16 cellular contexts compared by ENCODE assay signal in the genomic region with DNA sequence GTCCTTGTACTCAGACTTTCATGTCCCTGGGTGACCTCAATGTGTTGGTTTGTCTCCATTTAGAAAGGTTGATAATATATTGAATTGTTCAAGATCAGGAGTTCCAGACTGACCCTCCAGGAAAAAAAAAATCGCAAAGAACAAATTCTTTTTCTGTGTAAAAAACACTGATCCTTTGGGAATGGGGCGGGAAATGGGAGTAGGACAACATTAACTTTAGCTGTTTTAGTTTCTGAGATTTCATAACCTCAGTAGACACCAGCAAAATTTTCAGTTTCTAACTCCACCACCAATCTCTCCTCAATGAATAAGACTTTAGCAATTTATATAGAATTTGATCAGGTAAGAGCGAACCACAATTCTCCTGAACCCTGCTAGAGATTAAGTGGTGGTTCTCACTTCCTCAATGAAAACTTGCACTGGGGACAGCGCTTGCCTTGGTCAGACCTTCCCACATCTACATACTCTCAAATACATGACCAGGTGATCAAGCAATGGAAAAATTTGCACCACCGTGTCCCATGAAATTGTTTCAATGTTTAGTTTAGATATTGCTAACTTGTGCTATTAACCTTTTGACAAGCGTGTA.
DNase-seq lines count a peak whose midpoint lies in the region; ATAC-seq, FAIRE-seq and TF ChIP-seq lines count a peak whose summit lies in the region.
"Had no signal": no experiment of that assay in that cellular context is flagged by ENCODE, and none has a peak within 500 bp of the region (broad histone marks: within the 10 kb centered on the region; RNA-seq: fewer than 3 reads in every experiment).

No MANE protein-coding gene starts in this region.

- ATAC-seq in GM18861 (IDR thresholded peaks at IDR 0.05; ENCODE audit: unreplicated experiment) (peak; percentile 59), HG02981 (IDR thresholded peaks at IDR 0.05; ENCODE audit: unreplicated experiment) (peak; percentile 67), HG03460 (IDR thresholded peaks at IDR 0.05; ENCODE audit: unreplicated experiment) (no peak)
- ATAC-seq: T-helper 17 cell had no signal

- no peak for DNase-seq in left ventricle myocardium inferior
- no peak for DNase-seq in suprapubic skin (ENCODE audit: low spot score in 2 of 2)
- DNase-seq in small intestine: no peak
- DNase-seq in spleen: no peak
- no peak for DNase-seq in NCI-H1105 (lab: John Stamatoyannopoulos, UW)
- DNase-seq: activated gamma-delta T cell treated with Interleukin-2 at 50 U/mL for 16 hours, DMS153, head of caudate nucleus, KBM-7, NCI-H146, NCI-H69, T-helper 17 cell had no signal

- intact Hi-C loops in left ventricle myocardium inferior (cut with micrococcal nuclease) (no loop called here), spleen (cut with DNase I; ENCODE audit: low total_unique reads) (no loop called here)

- H3K4me3 ChIP-seq in left ventricle myocardium inferior: peak overlapping the region; percentile 15
- H3K4me3 ChIP-seq in suprapubic skin: no peak overlapping the region
- no peak overlapping the region for H3K4me3 ChIP-seq in small intestine (ENCODE audit: low read depth in 1 of 2, low read length in 2 of 2)
- H3K4me3 ChIP-seq in spleen: no peak overlapping the region

- TF ChIP-seq POLR2A in suprapubic skin (IDR thresholded peaks at IDR 0.05) (no peak), spleen (IDR thresholded peaks at IDR 0.05) (no peak)

- H3K27me3 ChIP-seq in left ventricle myocardium inferior (ENCODE audit: low read depth) (no peaks in the 10 kb centered on the region), suprapubic skin (no peaks in the 10 kb centered on the region), small intestine (ENCODE audit: control insufficient read depth in 2 of 2, insufficient read depth in 2 of 2, low read length in 2 of 2) (no peaks in the 10 kb centered on the region), spleen (replicated peaks in 1 of 7) (no peaks in the 10 kb centered on the region)

- FAIRE-seq in small intestine (lab: Jason Lieb, UNC): no peak
- FAIRE-seq: RCC 7860 had no signal

- TF ChIP-seq CTCF in left ventricle myocardium inferior (IDR thresholded peaks at IDR 0.05; ENCODE audit: borderline replicate concordance) (no peak), suprapubic skin (IDR thresholded peaks at IDR 0.05) (no peak), spleen (IDR thresholded peaks at IDR 0.05 in 8 of 11, conservative IDR thresholded peaks at IDR 0.05 in 3 of 11) (no peak)

- WGBS in suprapubic skin: 80% methylated on average over 6 of the region's 6 CpGs
- WGBS in small intestine, 3 donors: 70 to 77% (median 77%) methylated on average over 6 of the region's 6 CpGs
- 82 to 91% (median 88%) methylated on average over 6 of the region's 6 CpGs for WGBS in spleen, 5 donors

- H3K36me3 ChIP-seq in left ventricle myocardium inferior: no peaks in the 10 kb centered on the region
- H3K36me3 ChIP-seq in suprapubic skin: no peaks in the 10 kb centered on the region
- no peaks in the 10 kb centered on the region for H3K36me3 ChIP-seq in small intestine (ENCODE audit: control insufficient read depth in 2 of 2, insufficient read depth in 2 of 2, low read length in 2 of 2)
- no peaks in the 10 kb centered on the region for H3K36me3 ChIP-seq in spleen

- H3K4me1 ChIP-seq in left ventricle myocardium inferior (peaks cover 65% of the 10 kb centered on the region), suprapubic skin (peaks cover 10% of the 10 kb centered on the region), small intestine (ENCODE audit: control insufficient read depth in 2 of 2, insufficient read depth in 1 of 2, low read depth in 1 of 2, low read length in 1 of 2) (no peaks in the 10 kb centered on the region), spleen (no peaks in the 10 kb centered on the region)

- H3K27ac ChIP-seq in left ventricle myocardium inferior (replicated peaks) (peak overlapping the region; percentile 80), suprapubic skin (peak overlapping the region; percentile 67), small intestine (ENCODE audit: low read depth in 1 of 2, low read length in 1 of 2) (peak overlapping the region in 1 of 2 donors; percentile 67), spleen (no peak overlapping the region)

- no peaks in the 10 kb centered on the region for H3K9me3 ChIP-seq in left ventricle myocardium inferior (replicated peaks)
- H3K9me3 ChIP-seq in suprapubic skin: no peaks in the 10 kb centered on the region
- H3K9me3 ChIP-seq in small intestine (ENCODE audit: control insufficient read depth, low read depth): no peaks in the 10 kb centered on the region
- no peaks in the 10 kb centered on the region for H3K9me3 ChIP-seq in spleen

- TF ChIP-seq EP300 in suprapubic skin (IDR thresholded peaks at IDR 0.05): no peak

Comparison
In these comparisons a context has a peak if more than half of its experiments do, and no peak if none do; other contexts are left out.
1. H3K27ac ChIP-seq: peak in left ventricle myocardium inferior (single experiment) and suprapubic skin (single experiment); none in spleen (0 of 8).